8 cellular contexts compared by ENCODE assay signal in the genomic region with DNA sequence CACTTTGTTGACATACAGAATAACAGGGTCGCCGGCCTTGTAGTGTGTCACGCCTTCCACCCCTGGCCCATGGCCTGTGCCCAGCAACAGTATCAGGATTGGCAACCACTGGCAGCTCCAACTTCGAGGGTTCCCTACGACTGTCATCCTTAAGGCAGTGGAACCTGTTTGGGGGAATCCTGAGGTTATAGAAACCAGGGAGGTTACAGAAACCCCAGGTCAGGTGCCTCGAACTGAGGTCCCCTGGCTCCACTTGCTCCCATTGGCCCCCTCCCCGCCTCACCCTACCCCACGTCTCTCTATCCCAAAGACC. TPM values are rescaled to one million over a fixed set of nuclear protein-coding genes. Genes with fewer than 3 reads are reported as not detected.
DNase-seq lines count a peak whose midpoint lies in the region; ATAC-seq and TF ChIP-seq lines count a peak whose summit lies in the region.

No MANE protein-coding gene starts in this region.

- no peak for TF ChIP-seq POLR2A in sigmoid colon (IDR thresholded peaks at IDR 0.05)

- H3K9me3 Mint-ChIP-seq in WTC11 = peaks cover 8% of the 10 kb centered on the region

- CTCF ChIA-PET in WTC11 (lab: Charles Lee) = interaction anchor here (0.8 to 1.8 kb wide), 6 partner anchors 18 to 628 kb away, joined by 3 to 16 read pairs (median 8); a partner anchor contains a TSS

- POLR2A ChIA-PET in WTC11 (lab: Charles Lee) = interaction anchor here (1.0 to 1.9 kb wide), 9 partner anchors 23 to 101 kb away, joined by 3 to 7 read pairs (median 5); a partner anchor contains a TSS

- no peaks in the 10 kb centered on the region for H3K27me3 Mint-ChIP-seq in WTC11 (ENCODE audit: low read depth)

- peak overlapping the region; percentile 94 for H3K4me3 Mint-ChIP-seq in WTC11

- intact Hi-C loops in sigmoid colon (cut with DNase I) = loop anchor here (2.0 kb wide), 1 partner anchor 18 kb away; a partner anchor contains a TSS

- H3K4me3 ChIP-seq in GM12865 (ENCODE audit: low read depth, low read length) = peak overlapping the region; percentile 77
- peak overlapping the region; percentile 66 to 91 (median 84) for H3K4me3 ChIP-seq in sigmoid colon

- peaks cover 28% of the 10 kb centered on the region for H3K36me3 Mint-ChIP-seq in WTC11

- DNase-seq in GM12865 (ENCODE audit: low read depth) = no peak
- no peak for DNase-seq in WTC11 (ENCODE audit: low spot score)
- DNase-seq in foreskin keratinocyte = no peak
- no peak for DNase-seq in sigmoid colon
- no peak for DNase-seq in NCI-H510A treated with DMSO at 0.1 percent for 48 hours (lab: John Stamatoyannopoulos, UW)
- DNase-seq in NOMO-1 (lab: John Stamatoyannopoulos, UW; ENCODE audit: unreplicated experiment in 2 of 2) = no peak
- DNase-seq in HK-2 (ENCODE audit: unreplicated experiment) = no peak

- H3K27ac Mint-ChIP-seq in WTC11 = peak overlapping the region; percentile 83

- no peak for ATAC-seq in WTC11
- ATAC-seq in foreskin keratinocyte = no peak
- no peak for ATAC-seq in GM21723 (IDR thresholded peaks at IDR 0.05; ENCODE audit: unreplicated experiment)

- no peak for TF ChIP-seq EP300 in sigmoid colon (IDR thresholded peaks at IDR 0.05)

- H3K9me3 ChIP-seq in sigmoid colon = no peaks in the 10 kb centered on the region

- H3K27ac ChIP-seq in foreskin keratinocyte (peak overlapping the region; percentile 94), sigmoid colon (peak overlapping the region; percentile 86 to 98 (median 96))

- H3K27me3 ChIP-seq in foreskin keratinocyte = no peaks in the 10 kb centered on the region
- H3K27me3 ChIP-seq in sigmoid colon = no peaks in the 10 kb centered on the region

- WGBS in sigmoid colon, 2 donors = 42 to 56% methylated on average over 8 of the region's 8 CpGs

- peaks cover 0 to 31% (median 16%) of the 10 kb centered on the region in 4 donors for H3K36me3 ChIP-seq in sigmoid colon

- peaks cover 23% of the 10 kb centered on the region for H3K4me1 Mint-ChIP-seq in WTC11

- peaks cover 5% of the 10 kb centered on the region for H3K4me1 ChIP-seq in foreskin keratinocyte
- H3K4me1 ChIP-seq in sigmoid colon = peaks cover 0 to 31% (median 26%) of the 10 kb centered on the region in 4 donors

- no peak for TF ChIP-seq CTCF in GM12865 (IDR thresholded peaks at IDR 0.05; ENCODE audit: insufficient read depth, low read depth, low read length, missing control alignments)
- no peak for TF ChIP-seq CTCF in WTC11 (IDR thresholded peaks at IDR 0.05)
- no peak for TF ChIP-seq CTCF in foreskin keratinocyte (conservative IDR thresholded peaks at IDR 0.05)
- no peak for TF ChIP-seq CTCF in sigmoid colon (IDR thresholded peaks at IDR 0.05)

TF ChIP-seq in WTC11, 78 proteins besides CTCF, POLR2A, EP300 and RAD21 (continues in another document):
- TF ChIP-seq, protein P1, sequence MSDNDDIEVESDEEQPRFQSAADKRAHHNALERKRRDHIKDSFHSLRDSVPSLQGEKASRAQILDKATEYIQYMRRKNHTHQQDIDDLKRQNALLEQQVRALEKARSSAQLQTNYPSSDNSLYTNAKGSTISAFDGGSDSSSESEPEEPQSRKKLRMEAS (CRISPR knock-in tag; IDR thresholded peaks at IDR 0.05) = no peak
- TF ChIP-seq ZNF232 (CRISPR knock-in tag; IDR thresholded peaks at IDR 0.05) (no peak), ZNF317 (CRISPR knock-in tag; IDR thresholded peaks at IDR 0.05; ENCODE audit: borderline replicate concordance, low read depth) (no peak), FOXJ3 (CRISPR knock-in tag; IDR thresholded peaks at IDR 0.05; ENCODE audit: borderline replicate concordance) (no peak), ZNF423 (CRISPR knock-in tag; IDR thresholded peaks at IDR 0.05) (no peak)
- TF ChIP-seq, protein P2, sequence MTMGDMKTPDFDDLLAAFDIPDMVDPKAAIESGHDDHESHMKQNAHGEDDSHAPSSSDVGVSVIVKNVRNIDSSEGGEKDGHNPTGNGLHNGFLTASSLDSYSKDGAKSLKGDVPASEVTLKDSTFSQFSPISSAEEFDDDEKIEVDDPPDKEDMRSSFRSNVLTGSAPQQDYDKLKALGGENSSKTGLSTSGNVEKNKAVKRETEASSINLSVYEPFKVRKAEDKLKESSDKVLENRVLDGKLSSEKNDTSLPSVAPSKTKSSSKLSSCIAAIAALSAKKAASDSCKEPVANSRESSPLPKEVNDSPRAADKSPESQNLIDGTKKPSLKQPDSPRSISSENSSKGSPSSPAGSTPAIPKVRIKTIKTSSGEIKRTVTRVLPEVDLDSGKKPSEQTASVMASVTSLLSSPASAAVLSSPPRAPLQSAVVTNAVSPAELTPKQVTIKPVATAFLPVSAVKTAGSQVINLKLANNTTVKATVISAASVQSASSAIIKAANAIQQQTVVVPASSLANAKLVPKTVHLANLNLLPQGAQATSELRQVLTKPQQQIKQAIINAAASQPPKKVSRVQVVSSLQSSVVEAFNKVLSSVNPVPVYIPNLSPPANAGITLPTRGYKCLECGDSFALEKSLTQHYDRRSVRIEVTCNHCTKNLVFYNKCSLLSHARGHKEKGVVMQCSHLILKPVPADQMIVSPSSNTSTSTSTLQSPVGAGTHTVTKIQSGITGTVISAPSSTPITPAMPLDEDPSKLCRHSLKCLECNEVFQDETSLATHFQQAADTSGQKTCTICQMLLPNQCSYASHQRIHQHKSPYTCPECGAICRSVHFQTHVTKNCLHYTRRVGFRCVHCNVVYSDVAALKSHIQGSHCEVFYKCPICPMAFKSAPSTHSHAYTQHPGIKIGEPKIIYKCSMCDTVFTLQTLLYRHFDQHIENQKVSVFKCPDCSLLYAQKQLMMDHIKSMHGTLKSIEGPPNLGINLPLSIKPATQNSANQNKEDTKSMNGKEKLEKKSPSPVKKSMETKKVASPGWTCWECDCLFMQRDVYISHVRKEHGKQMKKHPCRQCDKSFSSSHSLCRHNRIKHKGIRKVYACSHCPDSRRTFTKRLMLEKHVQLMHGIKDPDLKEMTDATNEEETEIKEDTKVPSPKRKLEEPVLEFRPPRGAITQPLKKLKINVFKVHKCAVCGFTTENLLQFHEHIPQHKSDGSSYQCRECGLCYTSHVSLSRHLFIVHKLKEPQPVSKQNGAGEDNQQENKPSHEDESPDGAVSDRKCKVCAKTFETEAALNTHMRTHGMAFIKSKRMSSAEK (CRISPR knock-in tag; IDR thresholded peaks at IDR 0.05; ENCODE audit: borderline replicate concordance) = no peak
- TF ChIP-seq, protein P3, sequence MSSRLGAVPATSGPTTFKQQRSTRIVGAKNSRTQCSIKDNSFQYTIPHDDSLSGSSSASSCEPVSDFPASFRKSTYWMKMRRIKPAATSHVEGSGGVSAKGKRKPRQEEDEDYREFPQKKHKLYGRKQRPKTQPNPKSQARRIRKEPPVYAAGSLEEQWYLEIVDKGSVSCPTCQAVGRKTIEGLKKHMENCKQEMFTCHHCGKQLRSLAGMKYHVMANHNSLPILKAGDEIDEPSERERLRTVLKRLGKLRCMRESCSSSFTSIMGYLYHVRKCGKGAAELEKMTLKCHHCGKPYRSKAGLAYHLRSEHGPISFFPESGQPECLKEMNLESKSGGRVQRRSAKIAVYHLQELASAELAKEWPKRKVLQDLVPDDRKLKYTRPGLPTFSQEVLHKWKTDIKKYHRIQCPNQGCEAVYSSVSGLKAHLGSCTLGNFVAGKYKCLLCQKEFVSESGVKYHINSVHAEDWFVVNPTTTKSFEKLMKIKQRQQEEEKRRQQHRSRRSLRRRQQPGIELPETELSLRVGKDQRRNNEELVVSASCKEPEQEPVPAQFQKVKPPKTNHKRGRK (CRISPR knock-in tag; IDR thresholded peaks at IDR 0.05; ENCODE audit: borderline replicate concordance) = no peak
- TF ChIP-seq, protein P4, sequence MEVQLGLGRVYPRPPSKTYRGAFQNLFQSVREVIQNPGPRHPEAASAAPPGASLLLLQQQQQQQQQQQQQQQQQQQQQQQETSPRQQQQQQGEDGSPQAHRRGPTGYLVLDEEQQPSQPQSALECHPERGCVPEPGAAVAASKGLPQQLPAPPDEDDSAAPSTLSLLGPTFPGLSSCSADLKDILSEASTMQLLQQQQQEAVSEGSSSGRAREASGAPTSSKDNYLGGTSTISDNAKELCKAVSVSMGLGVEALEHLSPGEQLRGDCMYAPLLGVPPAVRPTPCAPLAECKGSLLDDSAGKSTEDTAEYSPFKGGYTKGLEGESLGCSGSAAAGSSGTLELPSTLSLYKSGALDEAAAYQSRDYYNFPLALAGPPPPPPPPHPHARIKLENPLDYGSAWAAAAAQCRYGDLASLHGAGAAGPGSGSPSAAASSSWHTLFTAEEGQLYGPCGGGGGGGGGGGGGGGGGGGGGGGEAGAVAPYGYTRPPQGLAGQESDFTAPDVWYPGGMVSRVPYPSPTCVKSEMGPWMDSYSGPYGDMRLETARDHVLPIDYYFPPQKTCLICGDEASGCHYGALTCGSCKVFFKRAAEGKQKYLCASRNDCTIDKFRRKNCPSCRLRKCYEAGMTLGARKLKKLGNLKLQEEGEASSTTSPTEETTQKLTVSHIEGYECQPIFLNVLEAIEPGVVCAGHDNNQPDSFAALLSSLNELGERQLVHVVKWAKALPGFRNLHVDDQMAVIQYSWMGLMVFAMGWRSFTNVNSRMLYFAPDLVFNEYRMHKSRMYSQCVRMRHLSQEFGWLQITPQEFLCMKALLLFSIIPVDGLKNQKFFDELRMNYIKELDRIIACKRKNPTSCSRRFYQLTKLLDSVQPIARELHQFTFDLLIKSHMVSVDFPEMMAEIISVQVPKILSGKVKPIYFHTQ (CRISPR knock-in tag; IDR thresholded peaks at IDR 0.05) = no peak

RNA-seq across cellular contexts. Expression of a gene that starts 0.4 kb away (rescaled TPM):
- 27.9 to 29.2 TPM (median 28.4 TPM) in 3 replicates for total RNA-seq in WTC11 (2021)
- 53.0 and 54.6 TPM in 2 replicates for total RNA-seq in foreskin keratinocyte
- 41.8 and 42.5 TPM in 2 replicates for polyA plus RNA-seq in foreskin keratinocyte
- total RNA-seq in sigmoid colon = 10 to 100 TPM; 29.6 to 36.9 (median 34.7) TPM
- polyA plus RNA-seq in sigmoid colon = 10 to 100 TPM in 2 of 3 donors, 1 to 10 TPM in 1; 7.9 to 37.2 (median 10.8) TPM

RNA-seq across cellular contexts. Expression of a gene that starts 6.2 kb away (rescaled TPM):
- total RNA-seq in WTC11 (2021) (87.6 to 128 TPM (median 91.2 TPM) in 3 replicates), foreskin keratinocyte (57.9 and 80.4 TPM in 2 replicates), sigmoid colon (10 to 100 TPM; 11.0 to 37.1 (median 13.2) TPM)
- polyA plus RNA-seq in foreskin keratinocyte (39.8 and 47.4 TPM in 2 replicates), sigmoid colon (10 to 100 TPM in 1 of 3 donors, 1 to 10 TPM in 2; 3.0 to 24.4 (median 5.4) TPM)

RNA-seq across cellular contexts. Expression of a gene that starts 10.7 kb away (rescaled TPM):
- 0.13 to 0.16 TPM in 2 of 3 replicates, not detected in the other for total RNA-seq in WTC11 (2021)
- not detected in 2 replicates for total RNA-seq in foreskin keratinocyte
- not detected in 2 replicates for polyA plus RNA-seq in foreskin keratinocyte
- total RNA-seq in sigmoid colon = under 1 TPM in 1 of 4 donors, not detected in 3; 0.66 TPM
- under 1 TPM in 1 of 3 donors, not detected in 2; 0.22 TPM for polyA plus RNA-seq in sigmoid colon

RNA-seq across cellular contexts. Expression of a gene that starts 18.5 kb away (rescaled TPM):
- total RNA-seq in WTC11 (2021) = 32.7 to 38.5 TPM (median 36.5 TPM) in 3 replicates
- total RNA-seq in foreskin keratinocyte = 43.7 and 51.5 TPM in 2 replicates
- polyA plus RNA-seq in foreskin keratinocyte = 92.5 and 94.6 TPM in 2 replicates
- total RNA-seq in sigmoid colon = 100 to 1,000 TPM in 2 of 4 donors, 10 to 100 TPM in 2; 65.6 to 149 (median 102) TPM
- 100 to 1,000 TPM in 2 of 3 donors, 10 to 100 TPM in 1; 81.6 to 116 (median 109) TPM for polyA plus RNA-seq in sigmoid colon

RNA-seq across cellular contexts. Expression of a gene that starts 21.0 kb away (rescaled TPM):
- total RNA-seq in WTC11 (2021) (12.6 to 18.4 TPM (median 16.9 TPM) in 3 replicates), foreskin keratinocyte (7.8 and 11.0 TPM in 2 replicates), sigmoid colon (10 to 100 TPM; 22.4 to 31.7 (median 26.5) TPM)
- polyA plus RNA-seq in foreskin keratinocyte (11.6 and 14.1 TPM in 2 replicates), sigmoid colon (10 to 100 TPM; 15.1 to 34.2 (median 28.8) TPM)
